ENCODE assay signal across 1 cellular context in genomic region chr7:104982773-104983619, GRCh38.
TF ChIP-seq lines count a peak whose summit lies in the region.

No MANE protein-coding gene starts in this region.

TF ChIP-seq in K562, 482 proteins besides CTCF, POLR2A, EP300 and RAD21 (continued from another document and continues in another):
- TF ChIP-seq ZNF518B (CRISPR knock-in tag; IDR thresholded peaks at IDR 0.05) (no peak), JUN (IDR thresholded peaks at IDR 0.05; ENCODE audit: borderline replicate concordance, low read depth, low read length) (no peak), JUN (CRISPR knock-in tag; IDR thresholded peaks at IDR 0.05; ENCODE audit: borderline replicate concordance) (no peak), FOXJ2 (tag; IDR thresholded peaks at IDR 0.05) (peak; percentile 55; the same call in 1 of the 2 replicates), MBD1 (CRISPR knock-in tag; IDR thresholded peaks at IDR 0.05) (0 out of 2 replicates have a peak, but pooled peaks have one; percentile 13), E4F1 (CRISPR knock-in tag; IDR thresholded peaks at IDR 0.05; ENCODE audit: borderline replicate concordance) (no peak), ZNF146 (CRISPR knock-in tag; IDR thresholded peaks at IDR 0.05; ENCODE audit: unreplicated experiment) (no peak), KDM4B (IDR thresholded peaks at IDR 0.05; ENCODE audit: borderline replicate concordance in 2 of 2, low read depth in 1 of 2) (no peak), ZBTB33 (CRISPR knock-in tag; IDR thresholded peaks at IDR 0.05) (0 out of 2 replicates have a peak, but pooled peaks have one; percentile 31), FOXK2 (conservative IDR thresholded peaks at IDR 0.05 in 1 of 2, IDR thresholded peaks at IDR 0.05 in 1 of 2; ENCODE audit: low read depth in 2 of 2) (0 out of 4 replicates have a peak, but pooled peaks of 1 of the 2 experiments have one; percentile 3), NFIX (CRISPR knock-in tag; IDR thresholded peaks at IDR 0.05; ENCODE audit: low read depth) (no peak), SNRNP70 (optimal IDR thresholded peaks at IDR 0.05; ENCODE audit: low read depth, low read length) (no peak), TOE1 (IDR thresholded peaks at IDR 0.05; ENCODE audit: borderline replicate concordance) (no peak), TOE1 (CRISPR knock-in tag; IDR thresholded peaks at IDR 0.05; ENCODE audit: borderline replicate concordance, low read depth) (no peak), KDM5B (IDR thresholded peaks at IDR 0.05; ENCODE audit: insufficient replicate concordance, low read depth, low read length) (no peak), HOXB6 (CRISPR knock-in tag; IDR thresholded peaks at IDR 0.05; ENCODE audit: borderline replicate concordance) (peak; percentile 57; the same call in 1 of the 2 replicates), POLR3A (IDR thresholded peaks at IDR 0.05; ENCODE audit: borderline replicate concordance, extremely low read depth, insufficient read depth, insufficient read length) (no peak), ETS2 (tag; IDR thresholded peaks at IDR 0.05; ENCODE audit: borderline replicate concordance, poor library complexity, severe bottlenecking) (no peak), BACH1 (tag; IDR thresholded peaks at IDR 0.05) (0 out of 2 replicates have a peak, but pooled peaks have one; percentile 19), USF1 (CRISPR knock-in tag; IDR thresholded peaks at IDR 0.05) (no peak), POLR2AphosphoS5 (IDR thresholded peaks at IDR 0.05; ENCODE audit: control insufficient read depth, insufficient read depth, low read depth, low read length) (peak; percentile 30; the same call in 1 of the 2 replicates), ZNF12 (CRISPR knock-in tag; IDR thresholded peaks at IDR 0.05) (no peak), AFF1 (IDR thresholded peaks at IDR 0.05; ENCODE audit: low read depth in 1 of 2, partially characterized antibody in 2 of 2) (peak in 1 of 2 experiments; percentile 7), ZNF75A (CRISPR knock-in tag; IDR thresholded peaks at IDR 0.05) (0 out of 2 replicates have a peak, but pooled peaks have one; percentile 6), NFE2L1 (tag; IDR thresholded peaks at IDR 0.05; ENCODE audit: borderline replicate concordance, low read depth) (no peak), HNRNPUL1 (IDR thresholded peaks at IDR 0.05; ENCODE audit: low read length) (0 out of 2 replicates have a peak, but pooled peaks have one; percentile 52), TCF7L2 (IDR thresholded peaks at IDR 0.05; ENCODE audit: low read depth, low read length) (no peak), BCL6 (CRISPR knock-in tag; IDR thresholded peaks at IDR 0.05) (no peak), BRD9 (IDR thresholded peaks at IDR 0.05; ENCODE audit: low read depth, partially characterized antibody) (no peak), MAX (CRISPR knock-in tag; IDR thresholded peaks at IDR 0.05) (no peak), BHLHE40 (IDR thresholded peaks at IDR 0.05; ENCODE audit: low read length) (no peak), SMARCE1 (IDR thresholded peaks at IDR 0.05) (no peak)
- TF ChIP-seq, protein P1, sequence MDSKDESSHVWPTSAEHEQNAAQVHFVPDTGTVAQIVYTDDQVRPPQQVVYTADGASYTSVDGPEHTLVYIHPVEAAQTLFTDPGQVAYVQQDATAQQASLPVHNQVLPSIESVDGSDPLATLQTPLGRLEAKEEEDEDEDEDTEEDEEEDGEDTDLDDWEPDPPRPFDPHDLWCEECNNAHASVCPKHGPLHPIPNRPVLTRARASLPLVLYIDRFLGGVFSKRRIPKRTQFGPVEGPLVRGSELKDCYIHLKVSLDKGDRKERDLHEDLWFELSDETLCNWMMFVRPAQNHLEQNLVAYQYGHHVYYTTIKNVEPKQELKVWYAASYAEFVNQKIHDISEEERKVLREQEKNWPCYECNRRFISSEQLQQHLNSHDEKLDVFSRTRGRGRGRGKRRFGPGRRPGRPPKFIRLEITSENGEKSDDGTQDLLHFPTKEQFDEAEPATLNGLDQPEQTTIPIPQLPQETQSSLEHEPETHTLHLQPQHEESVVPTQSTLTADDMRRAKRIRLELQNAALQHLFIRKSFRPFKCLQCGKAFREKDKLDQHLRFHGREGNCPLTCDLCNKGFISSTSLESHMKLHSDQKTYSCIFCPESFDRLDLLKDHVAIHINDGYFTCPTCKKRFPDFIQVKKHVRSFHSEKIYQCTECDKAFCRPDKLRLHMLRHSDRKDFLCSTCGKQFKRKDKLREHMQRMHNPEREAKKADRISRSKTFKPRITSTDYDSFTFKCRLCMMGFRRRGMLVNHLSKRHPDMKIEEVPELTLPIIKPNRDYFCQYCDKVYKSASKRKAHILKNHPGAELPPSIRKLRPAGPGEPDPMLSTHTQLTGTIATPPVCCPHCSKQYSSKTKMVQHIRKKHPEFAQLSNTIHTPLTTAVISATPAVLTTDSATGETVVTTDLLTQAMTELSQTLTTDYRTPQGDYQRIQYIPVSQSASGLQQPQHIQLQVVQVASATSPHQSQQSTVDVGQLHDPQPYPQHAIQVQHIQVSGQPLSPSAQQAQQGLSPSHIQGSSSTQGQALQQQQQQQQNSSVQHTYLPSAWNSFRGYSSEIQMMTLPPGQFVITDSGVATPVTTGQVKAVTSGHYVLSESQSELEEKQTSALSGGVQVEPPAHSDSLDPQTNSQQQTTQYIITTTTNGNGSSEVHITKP (IDR thresholded peaks at IDR 0.05; ENCODE audit: partially characterized antibody) = no peak
- TF ChIP-seq, protein P2, sequence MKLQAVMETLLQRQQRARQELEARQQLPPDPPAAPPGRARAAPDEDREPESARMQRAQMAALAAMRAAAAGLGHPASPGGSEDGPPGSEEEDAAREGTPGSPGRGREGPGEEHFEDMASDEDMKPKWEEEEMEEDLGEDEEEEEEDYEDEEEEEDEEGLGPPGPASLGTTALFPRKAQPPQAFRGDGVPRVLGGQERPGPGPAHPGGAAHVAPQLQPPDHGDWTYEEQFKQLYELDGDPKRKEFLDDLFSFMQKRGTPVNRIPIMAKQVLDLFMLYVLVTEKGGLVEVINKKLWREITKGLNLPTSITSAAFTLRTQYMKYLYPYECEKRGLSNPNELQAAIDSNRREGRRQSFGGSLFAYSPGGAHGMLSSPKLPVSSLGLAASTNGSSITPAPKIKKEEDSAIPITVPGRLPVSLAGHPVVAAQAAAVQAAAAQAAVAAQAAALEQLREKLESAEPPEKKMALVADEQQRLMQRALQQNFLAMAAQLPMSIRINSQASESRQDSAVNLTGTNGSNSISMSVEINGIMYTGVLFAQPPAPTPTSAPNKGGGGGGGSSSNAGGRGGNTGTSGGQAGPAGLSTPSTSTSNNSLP (IDR thresholded peaks at IDR 0.05; ENCODE audit: borderline replicate concordance, low read depth, low read length) = peak; percentile 11; the same call in 1 of the 2 replicates
- TF ChIP-seq, protein P3, sequence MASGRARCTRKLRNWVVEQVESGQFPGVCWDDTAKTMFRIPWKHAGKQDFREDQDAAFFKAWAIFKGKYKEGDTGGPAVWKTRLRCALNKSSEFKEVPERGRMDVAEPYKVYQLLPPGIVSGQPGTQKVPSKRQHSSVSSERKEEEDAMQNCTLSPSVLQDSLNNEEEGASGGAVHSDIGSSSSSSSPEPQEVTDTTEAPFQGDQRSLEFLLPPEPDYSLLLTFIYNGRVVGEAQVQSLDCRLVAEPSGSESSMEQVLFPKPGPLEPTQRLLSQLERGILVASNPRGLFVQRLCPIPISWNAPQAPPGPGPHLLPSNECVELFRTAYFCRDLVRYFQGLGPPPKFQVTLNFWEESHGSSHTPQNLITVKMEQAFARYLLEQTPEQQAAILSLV (tag; IDR thresholded peaks at IDR 0.05) = no peak
